ENCODE assay signal across 9 cellular contexts in genomic region chr17:50218771-50219315, GRCh38. TPM values are rescaled to one million over a fixed set of nuclear protein-coding genes. Genes with fewer than 3 reads are reported as not detected.
DNase-seq lines count a peak whose midpoint lies in the region; ATAC-seq and TF ChIP-seq lines count a peak whose summit lies in the region.
"Had no signal": no experiment of that assay in that cellular context is flagged by ENCODE, and none has a peak within 500 bp of the region (broad histone marks: within the 10 kb centered on the region; RNA-seq: fewer than 3 reads in every experiment).

No MANE protein-coding gene starts in this region.

- peak overlapping the region; percentile 94 for H3K27ac ChIP-seq in RWPE2 (ENCODE audit: poor library complexity, severe bottlenecking)

- peaks cover 1% of the 10 kb centered on the region for H3K27me3 Mint-ChIP-seq in activated CD4-positive, alpha-beta memory T cell treated with anti-CD3 and anti-CD28 coated beads for 36 hours

- CTCF ChIA-PET in GM10248 (lab: Yijun Ruan, JAX): interaction anchor here (0.9 to 15.2 kb wide), 3 partner anchors 17 to 49 kb away, joined by 3 to 196 read pairs (median 5); partner anchors contain the start of gene COL1A1
- CTCF ChIA-PET in activated CD4-positive, alpha-beta memory T cell treated with anti-CD3 and anti-CD28 coated beads for 36 hours (lab: Charles Lee): interaction anchor here (1.2 to 3.5 kb wide), 2 partner anchors 18 to 51 kb away, joined by 3 to 17 read pairs; partner anchors contain the start of gene COL1A1

- H3K27me3 ChIP-seq in RWPE2 (ENCODE audit: insufficient read depth, poor library complexity, severe bottlenecking): no peaks in the 10 kb centered on the region

- H3K27ac Mint-ChIP-seq in activated CD4-positive, alpha-beta memory T cell treated with anti-CD3 and anti-CD28 coated beads for 36 hours: no peak overlapping the region

- no peak overlapping the region for H3K4me3 Mint-ChIP-seq in activated CD4-positive, alpha-beta memory T cell treated with anti-CD3 and anti-CD28 coated beads for 36 hours

- POLR2A ChIA-PET in GM10248 (lab: Yijun Ruan, JAX): no interaction called here
- POLR2A ChIA-PET in activated CD4-positive, alpha-beta memory T cell treated with anti-CD3 and anti-CD28 coated beads for 36 hours (lab: Charles Lee): no interaction called here

- no peak for TF ChIP-seq CTCF in GM10248 (IDR thresholded peaks at IDR 0.05; ENCODE audit: control extremely low read depth, extremely low read depth, low read depth, missing control alignments)
- TF ChIP-seq CTCF in RWPE2 (IDR thresholded peaks at IDR 0.05; ENCODE audit: poor library complexity, severe bottlenecking): no peak
- TF ChIP-seq CTCF in fibroblast of mammary gland (conservative IDR thresholded peaks at IDR 0.05; ENCODE audit: control insufficient read depth, insufficient read depth, low read depth, low read length): no peak

- peak; percentile 24 for DNase-seq in GM10248 (ENCODE audit: extremely low spot score)
- peak; percentile 55 for DNase-seq in RWPE2 (ENCODE audit: low spot score)
- peak; percentile 96 for DNase-seq in fibroblast of mammary gland (ENCODE audit: low read depth)
- peak; percentile 91 for DNase-seq in skeletal muscle cell (ENCODE audit: low read depth)
- no peak for DNase-seq in NCI-H2227 treated with DMSO at 0.1 percent for 48 hours (lab: John Stamatoyannopoulos, UW)
- DNase-seq in activated CD4-positive, alpha-beta memory T cell treated with anti-CD3 and anti-CD28 coated beads for 36 hours: no peak
- no peak for DNase-seq in activated CD4-positive, alpha-beta T cell treated with anti-CD3 and anti-CD28 coated beads, Interleukin-2, amount 50 U/mL, for 1 hour
- DNase-seq in SHP77 (lab: John Stamatoyannopoulos, UW): no peak
- DNase-seq: NCI-H526 had no signal

- intact Hi-C loops in activated CD4-positive, alpha-beta memory T cell treated with anti-CD3 and anti-CD28 coated beads for 36 hours (cut with micrococcal nuclease): no loop called here

- H3K36me3 Mint-ChIP-seq in activated CD4-positive, alpha-beta memory T cell treated with anti-CD3 and anti-CD28 coated beads for 36 hours: no peaks in the 10 kb centered on the region

- peaks cover 39% of the 10 kb centered on the region for H3K4me1 ChIP-seq in RWPE2 (ENCODE audit: insufficient read depth, poor library complexity, severe bottlenecking)

- H3K9me3 ChIP-seq in RWPE2 (ENCODE audit: severe bottlenecking): no peaks in the 10 kb centered on the region

- peak; percentile 52 for ATAC-seq in RWPE2 (ENCODE audit: low read depth)

- H3K9me3 Mint-ChIP-seq in activated CD4-positive, alpha-beta memory T cell treated with anti-CD3 and anti-CD28 coated beads for 36 hours: no peaks in the 10 kb centered on the region

- peaks cover 10% of the 10 kb centered on the region for H3K4me1 Mint-ChIP-seq in activated CD4-positive, alpha-beta memory T cell treated with anti-CD3 and anti-CD28 coated beads for 36 hours (ENCODE audit: low read depth)

- no peaks in the 10 kb centered on the region for H3K36me3 ChIP-seq in RWPE2 (ENCODE audit: low read depth)

- H3K4me3 ChIP-seq in RWPE2 (ENCODE audit: severe bottlenecking) (no peak overlapping the region), fibroblast of mammary gland (ENCODE audit: control insufficient read depth, low read depth, low read length) (no peak overlapping the region), skeletal muscle cell (ENCODE audit: low read depth, low read length) (peak overlapping the region; percentile 15)

RNA-seq across cellular contexts. Expression of gene COL1A1, which starts 17.4 kb away (rescaled TPM):
- 1 to 10 TPM; 2.3 to 3.7 TPM for total RNA-seq in activated CD4-positive, alpha-beta memory T cell treated with anti-CD3 and anti-CD28 coated beads for 36 hours

RNA-seq across cellular contexts. Expression of gene SGCA, which starts 53.0 kb away (rescaled TPM):
- under 1 TPM in 1 of 2 experiments, not detected in 1; 0.59 TPM for total RNA-seq in activated CD4-positive, alpha-beta memory T cell treated with anti-CD3 and anti-CD28 coated beads for 36 hours

RNA-seq across cellular contexts. Expression of gene TMEM92, which starts 55.4 kb away (rescaled TPM):
- under 1 TPM in 1 of 2 experiments, not detected in 1; 0.07 TPM for total RNA-seq in activated CD4-positive, alpha-beta memory T cell treated with anti-CD3 and anti-CD28 coated beads for 36 hours

Comparison
In these comparisons a context has a peak if more than half of its experiments do, and no peak if none do; other contexts are left out.
1. DNase-seq: peak in GM10248 (single experiment), RWPE2 (single experiment), fibroblast of mammary gland (single experiment) and skeletal muscle cell (single experiment); none in NCI-H2227 treated with DMSO at 0.1 percent for 48 hours (single experiment), activated CD4-positive, alpha-beta memory T cell treated with anti-CD3 and anti-CD28 coated beads for 36 hours (single experiment), activated CD4-positive, alpha-beta T cell treated with anti-CD3 and anti-CD28 coated beads, Interleukin-2, amount 50 U/mL, for 1 hour (single experiment) and SHP77 (0 of 2).